ENCODE assay signal across 17 cellular contexts in the genomic region with DNA sequence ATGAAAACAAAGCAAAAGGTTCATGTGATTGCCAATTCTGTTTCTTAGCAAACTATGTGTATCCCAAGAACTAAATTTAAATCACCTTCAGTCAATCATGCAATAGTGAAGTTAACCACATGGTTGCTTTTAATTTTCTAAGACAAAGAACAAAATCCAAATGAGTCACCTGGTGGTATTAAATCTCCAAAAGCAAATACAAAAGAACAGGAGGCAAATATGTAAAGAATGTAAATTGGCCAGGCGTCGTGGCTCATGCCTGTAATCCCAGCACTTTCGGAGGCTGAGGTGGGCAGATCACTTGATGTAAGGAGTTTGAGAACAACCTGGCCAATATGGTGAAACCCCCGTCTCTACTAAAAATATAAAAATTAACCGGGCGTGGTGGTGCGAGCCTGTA. TPM values are rescaled to one million over a fixed set of nuclear protein-coding genes. Genes with fewer than 3 reads are reported as not detected.
DNase-seq lines count a peak whose midpoint lies in the region; ATAC-seq and TF ChIP-seq lines count a peak whose summit lies in the region.
"Had no signal": no experiment of that assay in that cellular context is flagged by ENCODE, and none has a peak within 500 bp of the region (broad histone marks: within the 10 kb centered on the region; RNA-seq: fewer than 3 reads in every experiment).

No MANE protein-coding gene starts in this region.

- in situ Hi-C loops in astrocyte of the cerebellum (cut with HindIII; ENCODE audit: low sequenced_read_pairs): no loop called here

- no peaks in the 10 kb centered on the region for H3K36me3 ChIP-seq in kidney epithelial cell (ENCODE audit: control insufficient read depth, insufficient read depth, low read length)
- H3K36me3 ChIP-seq: HAP-1 had no signal

- H3K4me3 ChIP-seq in astrocyte of the cerebellum (ENCODE audit: low read depth, low read length) (no peak overlapping the region), kidney epithelial cell (ENCODE audit: low read depth, low read length) (no peak overlapping the region)
- H3K4me3 ChIP-seq: HAP-1, K562 had no signal

- DNase-seq in HT1080 (ENCODE audit: low read depth) (peak; percentile 50), astrocyte of the cerebellum (ENCODE audit: low read depth) (peak; percentile 4), kidney epithelial cell (ENCODE audit: low read depth) (peak; percentile 4)
- DNase-seq: DND-41, NCI-H1092 treated with DMSO at 0.1 percent for 48 hours, NCI-H1694 treated with DMSO at 0.1 percent for 48 hours, NCI-H446 treated with DMSO at 0.1 percent for 48 hours, NCI-H774, SHP77 had no signal

- TF ChIP-seq CTCF in C4-2B (conservative IDR thresholded peaks at IDR 0.05): no peak; the same call in 1 of the 2 replicates
- no peak for TF ChIP-seq CTCF in astrocyte of the cerebellum (IDR thresholded peaks at IDR 0.05; ENCODE audit: low read depth, low read length, missing control alignments)
- TF ChIP-seq CTCF in kidney epithelial cell (IDR thresholded peaks at IDR 0.05; ENCODE audit: insufficient read depth, low read length, poor library complexity, severe bottlenecking): no peak

- no peak for ATAC-seq in GM19455 (IDR thresholded peaks at IDR 0.05; ENCODE audit: unreplicated experiment)
- ATAC-seq in GM19035 (IDR thresholded peaks at IDR 0.05; ENCODE audit: unreplicated experiment): no peak
- no peak for ATAC-seq in HG03108 (IDR thresholded peaks at IDR 0.05; ENCODE audit: unreplicated experiment)
- no peak for ATAC-seq in GM19324 (IDR thresholded peaks at IDR 0.05; ENCODE audit: low FRiP score, unreplicated experiment)
- ATAC-seq: K562, Panc1 had no signal

- H3K27me3 ChIP-seq in kidney epithelial cell (ENCODE audit: control insufficient read depth, insufficient read depth, low read length): no peaks in the 10 kb centered on the region

- 0 out of 2 replicates have a peak overlapping the region, but pooled peaks have one; percentile 18 for H3K27ac ChIP-seq in C4-2B

RNA-seq across cellular contexts. Expression of a gene that starts 54.2 kb away (rescaled TPM):
- 58.6 and 65.0 TPM in 2 replicates for total RNA-seq in HT1080 (2014; rRNA removed; shearing (Covaris generic))
- 30.8 and 34.3 TPM in 2 replicates for polyA plus RNA-seq in HT1080 (2015; cell fraction: cytosol; rRNA removed)
- polyA plus RNA-seq in HT1080 (2015; cell fraction: nucleus; rRNA removed): 161 and 198 TPM in 2 replicates
- 31.5 and 32.9 TPM in 2 replicates for total RNA-seq in kidney epithelial cell
